In genomic region chr2:28678944-28679343, GRCh38 we compare ENCODE assay signal across 14 cellular contexts.
DNase-seq lines count a peak whose midpoint lies in the region; ATAC-seq and TF ChIP-seq lines count a peak whose summit lies in the region.
"Had no signal": no experiment of that assay in that cellular context is flagged by ENCODE, and none has a peak within 500 bp of the region (broad histone marks: within the 10 kb centered on the region; RNA-seq: fewer than 3 reads in every experiment).

No MANE protein-coding gene starts in this region.

- no peaks in the 10 kb centered on the region for H3K9me3 Mint-ChIP-seq in activated CD4-positive, alpha-beta memory T cell treated with anti-CD3 and anti-CD28 coated beads for 36 hours
- no peaks in the 10 kb centered on the region for H3K9me3 Mint-ChIP-seq in activated CD4-positive, alpha-beta memory T cell treated with anti-CD3 and anti-CD28 coated beads, Interleukin-2, amount 10 ng/mL, durations not matched to agents 7 days and 5 days
- no peaks in the 10 kb centered on the region for H3K9me3 Mint-ChIP-seq in T-helper 1 cell treated with Interleukin-12 subunit alpha and Interleukin-12 subunit beta and Interleukin-4 antibody, amounts not matched to agents 30 μg/mL and 1 μg/mL, for 36 hours
- H3K9me3 Mint-ChIP-seq: CD8-positive, alpha-beta T cell had no signal

- no peaks in the 10 kb centered on the region for H3K9me3 ChIP-seq in parathyroid adenoma (ENCODE audit: control insufficient read depth, low read length)
- no peaks in the 10 kb centered on the region for H3K9me3 ChIP-seq in transverse colon
- H3K9me3 ChIP-seq: SJSA1, tibial artery had no signal

- CTCF ChIA-PET in activated CD4-positive, alpha-beta memory T cell treated with anti-CD3 and anti-CD28 coated beads for 36 hours (lab: Charles Lee), result interaction anchor here (1.2 to 1.5 kb wide), 2 partner anchors 73 to 84 kb away, joined by 3 to 5 read pairs; partner anchors contain the start of gene PPP1CB
- CTCF ChIA-PET in activated CD4-positive, alpha-beta memory T cell treated with anti-CD3 and anti-CD28 coated beads, Interleukin-2, amount 10 ng/mL, durations not matched to agents 7 days and 5 days (lab: Charles Lee), result no interaction called here

- peak overlapping the region; percentile 16 for H3K27ac ChIP-seq in parathyroid adenoma
- H3K27ac ChIP-seq in transverse colon, result no peak overlapping the region
- H3K27ac ChIP-seq: SJSA1, tibial artery had no signal

- H3K9ac ChIP-seq in parathyroid adenoma, result no peak overlapping the region

- DNase-seq in activated CD4-positive, alpha-beta memory T cell treated with anti-CD3 and anti-CD28 coated beads for 36 hours, result peak; percentile 62
- no peak for DNase-seq in activated CD4-positive, alpha-beta memory T cell treated with anti-CD3 and anti-CD28 coated beads, Interleukin-2, amount 10 ng/mL, durations not matched to agents 7 days and 5 days
- DNase-seq in GM06990 (ENCODE audit: extremely low read depth, insufficient read length), result peak; percentile 26
- no peak for DNase-seq in transverse colon
- no peak for DNase-seq in NOMO-1 treated with DMSO at 0.1 percent for 48 hours (lab: John Stamatoyannopoulos, UW; ENCODE audit: unreplicated experiment)
- DNase-seq: CD8-positive, alpha-beta T cell; NCI-H1436 treated with DMSO at 0.1 percent for 48 hours; NCI-H446 treated with DMSO at 0.1 percent for 48 hours; tibial artery had no signal

- H3K4me1 ChIP-seq in parathyroid adenoma (peaks cover 39% of the 10 kb centered on the region), transverse colon (peaks cover 0 to 27% (median 13%) of the 10 kb centered on the region in 4 donors)

- no peak for ATAC-seq in HG03139 (IDR thresholded peaks at IDR 0.05; ENCODE audit: unreplicated experiment)
- ATAC-seq: CD8-positive, alpha-beta T cell; GM12878 had no signal

- H3K4me3 ChIP-seq in GM06990 (replicated peaks; ENCODE audit: low read depth, low read length) (no peak overlapping the region), parathyroid adenoma (ENCODE audit: low read depth, low read length) (no peak overlapping the region), transverse colon (no peak overlapping the region)
- H3K4me3 ChIP-seq: GM12878, SJSA1, tibial artery had no signal

- intact Hi-C loops in activated CD4-positive, alpha-beta memory T cell treated with anti-CD3 and anti-CD28 coated beads for 36 hours (cut with micrococcal nuclease), result no loop called here
- intact Hi-C loops in transverse colon (cut with DNase I; ENCODE audit: low total_unique reads), result no loop called here

- no peak for TF ChIP-seq EP300 in transverse colon (IDR thresholded peaks at IDR 0.05; ENCODE audit: low read depth)

- WGBS in transverse colon (ENCODE audit: low coverage in 1 of 2), 2 donors, result 84% methylated on average over 1 of the region's 1 CpG; no CpG with 5 or more reads in 1 of the 2 donors

- TF ChIP-seq CTCF in GM06990 (IDR thresholded peaks at IDR 0.05; ENCODE audit: insufficient read depth, low read length, poor library complexity, severe bottlenecking) (no peak), parathyroid adenoma (IDR thresholded peaks at IDR 0.05) (no peak), transverse colon (IDR thresholded peaks at IDR 0.05) (no peak)

- POLR2A ChIA-PET in activated CD4-positive, alpha-beta memory T cell treated with anti-CD3 and anti-CD28 coated beads for 36 hours (lab: Charles Lee), result no interaction called here
- POLR2A ChIA-PET in activated CD4-positive, alpha-beta memory T cell treated with anti-CD3 and anti-CD28 coated beads, Interleukin-2, amount 10 ng/mL, durations not matched to agents 7 days and 5 days (lab: Charles Lee), result no interaction called here

- H2AFZ ChIP-seq in parathyroid adenoma, result no peak overlapping the region

- in situ Hi-C loops in transverse colon (cut with MboI; ENCODE audit: low pct_ligation_motif_present in 1 of 4, low pct_unique_long_range_greater_than_20kb in 1 of 4, low sequenced_read_pairs in 3 of 4), result no loop called here

- H3K79me2 ChIP-seq in parathyroid adenoma, result no peaks in the 10 kb centered on the region

- H3K4me3 Mint-ChIP-seq in activated CD4-positive, alpha-beta memory T cell treated with anti-CD3 and anti-CD28 coated beads for 36 hours, result no peak overlapping the region
- H3K4me3 Mint-ChIP-seq in activated CD4-positive, alpha-beta memory T cell treated with anti-CD3 and anti-CD28 coated beads, Interleukin-2, amount 10 ng/mL, durations not matched to agents 7 days and 5 days, result no peak overlapping the region
- no peak overlapping the region for H3K4me3 Mint-ChIP-seq in T-helper 1 cell treated with Interleukin-12 subunit alpha and Interleukin-12 subunit beta and Interleukin-4 antibody, amounts not matched to agents 30 μg/mL and 1 μg/mL, for 36 hours
- H3K4me3 Mint-ChIP-seq: CD8-positive, alpha-beta T cell had no signal

- peaks cover 37% of the 10 kb centered on the region for H3K4me1 Mint-ChIP-seq in activated CD4-positive, alpha-beta memory T cell treated with anti-CD3 and anti-CD28 coated beads for 36 hours (ENCODE audit: low read depth)
- peaks cover 22% of the 10 kb centered on the region for H3K4me1 Mint-ChIP-seq in activated CD4-positive, alpha-beta memory T cell treated with anti-CD3 and anti-CD28 coated beads, Interleukin-2, amount 10 ng/mL, durations not matched to agents 7 days and 5 days
- H3K4me1 Mint-ChIP-seq in T-helper 1 cell treated with Interleukin-12 subunit alpha and Interleukin-12 subunit beta and Interleukin-4 antibody, amounts not matched to agents 30 μg/mL and 1 μg/mL, for 36 hours (ENCODE audit: low read depth), result peaks cover 34% of the 10 kb centered on the region

- no peaks in the 10 kb centered on the region for H3K27me3 Mint-ChIP-seq in activated CD4-positive, alpha-beta memory T cell treated with anti-CD3 and anti-CD28 coated beads for 36 hours
- no peaks in the 10 kb centered on the region for H3K27me3 Mint-ChIP-seq in activated CD4-positive, alpha-beta memory T cell treated with anti-CD3 and anti-CD28 coated beads, Interleukin-2, amount 10 ng/mL, durations not matched to agents 7 days and 5 days
- H3K27me3 Mint-ChIP-seq in T-helper 1 cell treated with Interleukin-12 subunit alpha and Interleukin-12 subunit beta and Interleukin-4 antibody, amounts not matched to agents 30 μg/mL and 1 μg/mL, for 36 hours (ENCODE audit: low read depth), result no peaks in the 10 kb centered on the region

- H3K27ac Mint-ChIP-seq in activated CD4-positive, alpha-beta memory T cell treated with anti-CD3 and anti-CD28 coated beads for 36 hours, result no peak overlapping the region
- no peak overlapping the region for H3K27ac Mint-ChIP-seq in activated CD4-positive, alpha-beta memory T cell treated with anti-CD3 and anti-CD28 coated beads, Interleukin-2, amount 10 ng/mL, durations not matched to agents 7 days and 5 days
- H3K27ac Mint-ChIP-seq in T-helper 1 cell treated with Interleukin-12 subunit alpha and Interleukin-12 subunit beta and Interleukin-4 antibody, amounts not matched to agents 30 μg/mL and 1 μg/mL, for 36 hours, result peak overlapping the region; percentile 57
- H3K27ac Mint-ChIP-seq: CD8-positive, alpha-beta T cell had no signal

- no peaks in the 10 kb centered on the region for H3K36me3 Mint-ChIP-seq in activated CD4-positive, alpha-beta memory T cell treated with anti-CD3 and anti-CD28 coated beads for 36 hours
- H3K36me3 Mint-ChIP-seq in activated CD4-positive, alpha-beta memory T cell treated with anti-CD3 and anti-CD28 coated beads, Interleukin-2, amount 10 ng/mL, durations not matched to agents 7 days and 5 days (ENCODE audit: low read depth), result no peaks in the 10 kb centered on the region
- H3K36me3 Mint-ChIP-seq in T-helper 1 cell treated with Interleukin-12 subunit alpha and Interleukin-12 subunit beta and Interleukin-4 antibody, amounts not matched to agents 30 μg/mL and 1 μg/mL, for 36 hours (ENCODE audit: low read depth), result peaks cover 4% of the 10 kb centered on the region
- H3K36me3 Mint-ChIP-seq: CD8-positive, alpha-beta T cell had no signal

- H3K27me3 ChIP-seq in GM06990 (replicated peaks; ENCODE audit: control insufficient read depth, insufficient read depth, low read length), result no peaks in the 10 kb centered on the region
- H3K27me3 ChIP-seq in parathyroid adenoma (ENCODE audit: control insufficient read depth, insufficient read depth, low read length), result no peaks in the 10 kb centered on the region
- H3K27me3 ChIP-seq in transverse colon, result no peaks in the 10 kb centered on the region
- H3K27me3 ChIP-seq: SJSA1, tibial artery had no signal

- no peak overlapping the region for H3K4me2 ChIP-seq in parathyroid adenoma (ENCODE audit: low read length)

- TF ChIP-seq POLR2A in transverse colon (IDR thresholded peaks at IDR 0.05), result no peak

- H3K36me3 ChIP-seq in GM06990 (ENCODE audit: control insufficient read depth, insufficient read depth, low read length), result no peaks in the 10 kb centered on the region
- H3K36me3 ChIP-seq in parathyroid adenoma (ENCODE audit: control insufficient read depth, insufficient read depth, low read length), result no peaks in the 10 kb centered on the region
- no peaks in the 10 kb centered on the region for H3K36me3 ChIP-seq in transverse colon
- H3K36me3 ChIP-seq: SJSA1, tibial artery had no signal

Comparison
In these comparisons a context has a peak if more than half of its experiments do, and no peak if none do; other contexts are left out.
1. DNase-seq: peak in activated CD4-positive, alpha-beta memory T cell treated with anti-CD3 and anti-CD28 coated beads for 36 hours (single experiment) and GM06990 (single experiment); none in activated CD4-positive, alpha-beta memory T cell treated with anti-CD3 and anti-CD28 coated beads, Interleukin-2, amount 10 ng/mL, durations not matched to agents 7 days and 5 days (single experiment), transverse colon (single experiment) and NOMO-1 treated with DMSO at 0.1 percent for 48 hours (single experiment).